In genomic region chr12:76031414-76032042, GRCh38 we compare ENCODE assay signal across 8 cellular contexts. TPM values are rescaled to one million over a fixed set of nuclear protein-coding genes. Genes with fewer than 3 reads are reported as not detected.
DNase-seq lines count a peak whose midpoint lies in the region; ATAC-seq and TF ChIP-seq lines count a peak whose summit lies in the region.

TSS of gene PHLDA1 (minus strand) at chr12:76031776.

- intact Hi-C loops in cardiac septum (cut with DNase I) = loop anchor here (2.0 to 5.0 kb wide), 10 partner anchors 51 to 477 kb away; partner anchors contain the start of gene NAP1L1
- intact Hi-C loops in posterior cingulate gyrus (cut with DNase I) = loop anchor here (5.0 kb wide), 2 partner anchors 51 to 519 kb away; partner anchors contain the start of genes KRR1 and NAP1L1

- peak within 1 kb of the TSS; percentile 96 for H3K9ac ChIP-seq in adipocyte (ENCODE audit: low read length)

- peak in 3 of 4 donors; percentile 72 to 93 (median 85) for TF ChIP-seq POLR2A in upper lobe of left lung (IDR thresholded peaks at IDR 0.05)

- DNase-seq in NCI-H1417 treated with DMSO at 0.1 percent for 48 hours (lab: John Stamatoyannopoulos, UW) (peak; percentile 58), T follicular helper cell (ENCODE audit: low read depth) (peak; percentile 81), adipocyte (ENCODE audit: low read depth) (peak; percentile 98), cardiac septum (ENCODE audit: low spot score) (peak; percentile 98), posterior cingulate gyrus (peak; percentile 84 to 98 (median 94)), upper lobe of left lung (peak; percentile 93 to 98)

- peak within 1 kb of the TSS; percentile 94 to 99 (median 98) for H3K27ac ChIP-seq in upper lobe of left lung

- WGBS in upper lobe of left lung, 2 donors = 0% methylated on average over 38 of the region's 67 CpGs; no CpG with 5 or more reads in 1 of the 2 donors

- H3K27me3 ChIP-seq in adipocyte (replicated peaks; ENCODE audit: control insufficient read depth, insufficient read depth, low read length) (no peaks in the 10 kb centered on the region), upper lobe of left lung (no peaks in the 10 kb centered on the region)

- ATAC-seq in HG02798 (IDR thresholded peaks at IDR 0.05; ENCODE audit: poor library complexity, unreplicated experiment) (peak; percentile 88), upper lobe of left lung (ENCODE audit: low FRiP score in 2 of 2) (peak; percentile 94)

- TF ChIP-seq CTCF in GM12875 (IDR thresholded peaks at IDR 0.05; ENCODE audit: borderline replicate concordance, insufficient read depth, low read depth, low read length) (peak; percentile 58), upper lobe of left lung (IDR thresholded peaks at IDR 0.05) (peak; percentile 60 to 90 (median 80))

- H3K4me1 ChIP-seq in adipocyte (ENCODE audit: control insufficient read depth, insufficient read depth, low read length) (peaks cover 32% of the 10 kb centered on the region), upper lobe of left lung (peaks cover 11 to 55% (median 28%) of the 10 kb centered on the region in 4 donors)

- H3K4me3 ChIP-seq in GM12875 (ENCODE audit: low read depth, low read length) (peak within 1 kb of the TSS; percentile 87), adipocyte (ENCODE audit: low read length) (peak within 1 kb of the TSS; percentile 95), upper lobe of left lung (peak within 1 kb of the TSS; percentile 66 to 93 (median 71))

- peak in 1 of 4 donors; percentile 34 for TF ChIP-seq EP300 in upper lobe of left lung (IDR thresholded peaks at IDR 0.05)

- H3K36me3 ChIP-seq in adipocyte (ENCODE audit: control insufficient read depth, insufficient read depth, low read length, severe bottlenecking) = no peaks in the 10 kb centered on the region
- H3K36me3 ChIP-seq in upper lobe of left lung = peaks cover 0 to 5% (median 0%) of the 10 kb centered on the region in 4 donors

- H3K9me3 ChIP-seq in adipocyte (ENCODE audit: control insufficient read depth, low read length) (no peaks in the 10 kb centered on the region), upper lobe of left lung (no peaks in the 10 kb centered on the region)

RNA-seq across cellular contexts. Expression of gene PHLDA1, which starts in this region (rescaled TPM):
- 99.4 TPM for total RNA-seq in cardiac septum
- total RNA-seq in upper lobe of left lung = 10 to 100 TPM in 5 of 6 donors, 1 to 10 TPM in 1; 5.2 to 31.2 (median 14.0) TPM

Comparison
In these comparisons a context has a peak if more than half of its experiments do, and no peak if none do; other contexts are left out.
1. Peak in every context shown above with its lines: DNase-seq, ATAC-seq, H3K4me3 ChIP-seq and H3K27ac ChIP-seq.